In the genomic region with DNA sequence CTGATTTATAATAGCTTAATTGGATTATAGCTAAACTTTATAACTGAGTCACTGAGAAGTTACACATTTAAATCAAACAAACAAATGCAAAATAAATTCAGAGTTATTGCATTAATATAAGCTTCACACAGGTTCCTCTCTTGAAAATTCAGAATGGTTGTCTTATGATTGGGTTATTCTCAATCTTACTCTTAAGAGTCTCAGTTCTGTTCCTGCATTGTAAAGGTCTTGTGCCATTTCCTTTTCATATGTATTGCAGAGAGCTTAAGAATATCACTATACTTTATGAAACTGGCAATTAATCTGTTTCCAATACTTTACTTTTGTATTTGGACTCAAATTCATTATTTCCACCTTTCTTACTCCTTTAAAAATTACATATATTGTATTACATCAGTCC, we compare ENCODE assay signal across 16 cellular contexts.
DNase-seq lines count a peak whose midpoint lies in the region; ATAC-seq, FAIRE-seq and TF ChIP-seq lines count a peak whose summit lies in the region.
"Had no signal": no experiment of that assay in that cellular context is flagged by ENCODE, and none has a peak within 500 bp of the region (broad histone marks: within the 10 kb centered on the region; RNA-seq: fewer than 3 reads in every experiment).

No MANE protein-coding gene starts in this region.

- in situ Hi-C loops in gastrocnemius medialis (cut with MboI; ENCODE audit: low sequenced_read_pairs in 4 of 4) = no loop called here

- no peaks in the 10 kb centered on the region for H3K36me3 ChIP-seq in gastrocnemius medialis
- H3K36me3 ChIP-seq: brain microvascular endothelial cell, transverse colon had no signal

- no peak for FAIRE-seq in urothelium cell line (lab: Jason Lieb, UNC)
- FAIRE-seq: D721Med had no signal

- DNase-seq in SHP77 treated with DMSO at 0.1 percent for 48 hours (lab: John Stamatoyannopoulos, UW) = no peak
- DNase-seq in gastrocnemius medialis = no peak
- no peak for DNase-seq in stimulated activated CD4-positive, alpha-beta T cell treated with anti-CD3 and anti-CD28 coated beads, Interleukin-12 subunit alpha, Interleukin-12 subunit beta, amount 100 ng/mL, for 4 hours
- DNase-seq in urothelium cell line (ENCODE audit: low spot score) = no peak
- DNase-seq: brain microvascular endothelial cell; Kasumi-1; natural killer cell; NCI-H2029 treated with DMSO at 0.1 percent for 48 hours; NK-92 treated with Interleukin-12 subunit alpha and Interleukin-12 subunit beta, amount 100 ng/mL, for 24 hours; SK-N-SH; transverse colon had no signal

- no peak for TF ChIP-seq CTCF in gastrocnemius medialis (IDR thresholded peaks at IDR 0.05 in 4 of 5, conservative IDR thresholded peaks at IDR 0.05 in 1 of 5)

- no peak overlapping the region for H3K4me3 ChIP-seq in gastrocnemius medialis
- H3K4me3 ChIP-seq: transverse colon had no signal

- TF ChIP-seq POLR2A in GM18505 (IDR thresholded peaks at IDR 0.05; ENCODE audit: borderline replicate concordance, extremely low read depth, insufficient read depth, insufficient read length) (no peak), gastrocnemius medialis (IDR thresholded peaks at IDR 0.05) (no peak)

- ATAC-seq in GM18505 (IDR thresholded peaks at IDR 0.05; ENCODE audit: unreplicated experiment) = peak; percentile 92
- peak; percentile 55 for ATAC-seq in GM19468 (IDR thresholded peaks at IDR 0.05; ENCODE audit: extremely low read depth, unreplicated experiment)
- peak; percentile 80 for ATAC-seq in HG02798 (IDR thresholded peaks at IDR 0.05; ENCODE audit: poor library complexity, unreplicated experiment)
- ATAC-seq in HG03432 (IDR thresholded peaks at IDR 0.05; ENCODE audit: unreplicated experiment) = peak; percentile 89
- ATAC-seq in gastrocnemius medialis = no peak
- ATAC-seq: natural killer cell had no signal

- intact Hi-C loops in gastrocnemius medialis (cut with DNase I; ENCODE audit: low total_unique reads) = no loop called here

- no peaks in the 10 kb centered on the region for H3K4me1 ChIP-seq in gastrocnemius medialis
- H3K4me1 ChIP-seq: transverse colon had no signal

- H3K27ac ChIP-seq in gastrocnemius medialis = no peak overlapping the region
- H3K27ac ChIP-seq: brain microvascular endothelial cell, transverse colon had no signal

- no peaks in the 10 kb centered on the region for H3K27me3 ChIP-seq in gastrocnemius medialis
- H3K27me3 ChIP-seq: brain microvascular endothelial cell, transverse colon had no signal

- no peaks in the 10 kb centered on the region for H3K9me3 ChIP-seq in gastrocnemius medialis
- H3K9me3 ChIP-seq: SK-N-SH, transverse colon had no signal

Comparison
In these comparisons a context has a peak if more than half of its experiments do, and no peak if none do; other contexts are left out.
1. ATAC-seq: peak in GM18505 (single experiment), GM19468 (single experiment), HG02798 (single experiment) and HG03432 (single experiment); none in gastrocnemius medialis (0 of 2).